Comparison of ENCODE assay signal across 10 cellular contexts in genomic region chr12:10855807-10856206, GRCh38. TPM values are rescaled to one million over a fixed set of nuclear protein-coding genes. Genes with fewer than 3 reads are reported as not detected.
"Had no signal": no experiment of that assay in that cellular context is flagged by ENCODE, and none has a peak within 500 bp of the region (broad histone marks: within the 10 kb centered on the region; RNA-seq: fewer than 3 reads in every experiment).

No MANE protein-coding gene starts in this region.

- H3K4me3 ChIP-seq: GM23338 had no signal

- H3K4me2 ChIP-seq: GM23338 had no signal

- ATAC-seq: GM23338, HepG2 had no signal

- H3K27ac ChIP-seq: HL-60 had no signal

- FAIRE-seq: H1, H54, HepG2 had no signal

- DNase-seq: H9, HCEC 1CT, HFFc6 had no signal

RNA-seq across cellular contexts. Expression of gene PRR4, which starts 6.5 kb away (rescaled TPM):
- total RNA-seq: H1 had no signal

RNA-seq across cellular contexts. Expression of gene TAS2R10, which starts 29.6 kb away (rescaled TPM):
- total RNA-seq: H1, HT1080 had no signal
- polyA plus RNA-seq: IgD-negative memory B cell had no signal

RNA-seq across cellular contexts. Expression of gene TAS2R9, which starts 45.8 kb away (rescaled TPM):
- total RNA-seq: GM23338, H1, H9, HFFc6, HT1080 had no signal
- polyA plus RNA-seq: GM23338, H1, HepG2, IgD-negative memory B cell had no signal

RNA-seq across cellular contexts. Expression of gene TAS2R8, which starts 48.7 kb away (rescaled TPM):
- total RNA-seq: GM23338, H1, H9, HFFc6, HT1080 had no signal
- polyA plus RNA-seq: GM23338, H1, HepG2, IgD-negative memory B cell had no signal
